ENCODE assay signal across 16 cellular contexts in the genomic region with DNA sequence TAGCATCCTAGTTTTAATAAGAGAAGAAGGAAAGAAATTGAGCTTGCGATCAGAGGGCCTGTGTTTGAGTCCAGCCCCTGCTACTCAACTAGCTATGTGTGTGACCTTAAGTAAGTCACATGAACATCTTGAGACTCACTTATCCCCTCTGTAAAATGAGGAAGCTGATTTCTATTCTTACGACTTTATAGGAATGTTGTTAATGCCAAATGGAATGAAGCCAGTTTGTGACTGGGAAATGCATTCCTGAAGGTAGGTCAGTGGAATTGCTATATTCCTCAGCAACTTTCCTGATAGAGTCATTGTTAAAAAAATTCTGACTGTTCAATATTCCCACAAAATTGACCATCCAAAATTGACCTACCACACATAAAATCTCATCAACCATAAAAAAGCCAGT. TPM values are rescaled to one million over a fixed set of nuclear protein-coding genes. Genes with fewer than 3 reads are reported as not detected.
DNase-seq lines count a peak whose midpoint lies in the region; TF ChIP-seq lines count a peak whose summit lies in the region.
"Had no signal": no experiment of that assay in that cellular context is flagged by ENCODE, and none has a peak within 500 bp of the region (broad histone marks: within the 10 kb centered on the region; RNA-seq: fewer than 3 reads in every experiment).

No MANE protein-coding gene starts in this region.

- in situ Hi-C loops in SK-MEL-5 (cut with HindIII; ENCODE audit: low pct_unique_long_range_greater_than_20kb, low sequenced_read_pairs): no loop called here

- no peak for TF ChIP-seq CTCF in fibroblast of the aortic adventitia (IDR thresholded peaks at IDR 0.05; ENCODE audit: insufficient read depth, low read length)
- TF ChIP-seq CTCF in retinal pigment epithelial cell (conservative IDR thresholded peaks at IDR 0.05; ENCODE audit: low read depth, low read length): no peak

- POLR2A ChIA-PET in HEK293T (lab: Yijun Ruan, JAX): no interaction called here

- CTCF ChIA-PET in HEK293T (lab: Yijun Ruan, JAX): no interaction called here

- H3K4me3 ChIP-seq in fibroblast of the aortic adventitia (ENCODE audit: low read depth, low read length): no peak overlapping the region
- H3K4me3 ChIP-seq in retinal pigment epithelial cell (ENCODE audit: low read length): no peak overlapping the region

- DNase-seq in EL (peak; percentile 37), SK-MEL-5 (ENCODE audit: low read depth, low spot score) (peak; percentile 34), fibroblast of the aortic adventitia (ENCODE audit: low read depth) (peak; percentile 53), retinal pigment epithelial cell (ENCODE audit: low read depth) (peak; percentile 78), occipital lobe (lab: John Stamatoyannopoulos, UW) (no peak), HEK293T (ENCODE audit: extremely low spot score) (no peak)
- DNase-seq in stimulated activated CD4-positive, alpha-beta T cell treated with anti-CD3 and anti-CD28 coated beads, Interleukin-4, amount 100 ng/mL, for 24 hours: no peak
- DNase-seq: C1 segment of cervical spinal cord, H7, Kasumi-1, MV-4-11, NCI-H1417 treated with DMSO at 0.1 percent for 48 hours, NCI-H2029, NCI-H510A had no signal

TF ChIP-seq in HEK293T, 16 proteins besides CTCF, POLR2A, EP300 and RAD21:
- TF ChIP-seq HDGF (IDR thresholded peaks at IDR 0.05; ENCODE audit: borderline replicate concordance): no peak
- TF ChIP-seq ARNT (IDR thresholded peaks at IDR 0.05): no peak
- TF ChIP-seq CTBP1 (IDR thresholded peaks at IDR 0.05; ENCODE audit: borderline replicate concordance): no peak
- no peak for TF ChIP-seq PKNOX1 (IDR thresholded peaks at IDR 0.05)
- no peak for TF ChIP-seq NFRKB (IDR thresholded peaks at IDR 0.05)
- no peak for TF ChIP-seq SUZ12 (IDR thresholded peaks at IDR 0.05)
- no peak for TF ChIP-seq L3MBTL2 (conservative IDR thresholded peaks at IDR 0.05)
- no peak for TF ChIP-seq TARDBP (IDR thresholded peaks at IDR 0.05)
- no peak for TF ChIP-seq ZNF384 (IDR thresholded peaks at IDR 0.05)
- TF ChIP-seq BHLHE40 (IDR thresholded peaks at IDR 0.05; ENCODE audit: borderline replicate concordance): no peak
- no peak for TF ChIP-seq SP1 (IDR thresholded peaks at IDR 0.05)
- no peak for TF ChIP-seq FOXK2 (IDR thresholded peaks at IDR 0.05)
- TF ChIP-seq LEF1 (IDR thresholded peaks at IDR 0.05; ENCODE audit: borderline replicate concordance): no peak
TF ChIP-seq in HEK293T: peak in this region for 0.

RNA-seq across cellular contexts. Expression of gene FASLG, which starts 14.9 kb away (rescaled TPM):
- not detected in 2 replicates for total RNA-seq in SK-MEL-5 (2014; rRNA removed; shearing (Covaris generic))
- polyA plus RNA-seq in SK-MEL-5 (2015; cell fraction: cytosol; rRNA removed): not detected in 2 replicates
- not detected in 2 replicates for polyA plus RNA-seq in SK-MEL-5 (2015; cell fraction: nucleus; rRNA removed)
- total RNA-seq in fibroblast of the aortic adventitia (ENCODE audit: low replicate concordance): not detected in 2 replicates
- not detected for total RNA-seq in occipital lobe
- total RNA-seq: H7, RPMI7951 had no signal
- polyA plus RNA-seq: AG04450 had no signal

Comparison
In these comparisons a context has a peak if more than half of its experiments do, and no peak if none do; other contexts are left out.
1. DNase-seq: peak in EL (single experiment), SK-MEL-5 (single experiment), fibroblast of the aortic adventitia (single experiment) and retinal pigment epithelial cell (single experiment); none in occipital lobe (single experiment), HEK293T (single experiment) and stimulated activated CD4-positive, alpha-beta T cell treated with anti-CD3 and anti-CD28 coated beads, Interleukin-4, amount 100 ng/mL, for 24 hours (single experiment).